Comparison of ENCODE assay signal across 8 cellular contexts in genomic region chr17:28227278-28228108, GRCh38.
A peak's percentile ranks its signal among the peaks of the same experiment; 100 is the strongest.
DNase-seq lines count a peak whose midpoint lies in the region; ATAC-seq and TF ChIP-seq lines count a peak whose summit lies in the region.

No MANE protein-coding gene starts in this region.

- H3K27me3 Mint-ChIP-seq in activated naive CD4-positive, alpha-beta T cell treated with anti-CD3 and anti-CD28 coated beads, Interleukin-2, amount 50 U/mL, for 24 hours: peaks cover 37% of the 10 kb centered on the region
- H3K27me3 Mint-ChIP-seq in progenitor cell of endocrine pancreas: peaks cover 30% of the 10 kb centered on the region

- no peaks in the 10 kb centered on the region for H3K36me3 ChIP-seq in GM06990 (ENCODE audit: control insufficient read depth, insufficient read depth, low read length)
- no peaks in the 10 kb centered on the region for H3K36me3 ChIP-seq in left ventricle myocardium inferior

- peak overlapping the region; percentile 79 for H3K4me3 Mint-ChIP-seq in activated naive CD4-positive, alpha-beta T cell treated with anti-CD3 and anti-CD28 coated beads, Interleukin-2, amount 50 U/mL, for 24 hours
- peak overlapping the region; percentile 86 for H3K4me3 Mint-ChIP-seq in progenitor cell of endocrine pancreas (ENCODE audit: low read depth)

- no peaks in the 10 kb centered on the region; the same call in none of the 2 replicates for H3K27me3 ChIP-seq in GM06990 (replicated peaks; ENCODE audit: control insufficient read depth, insufficient read depth, low read length)
- peaks cover 59% of the 10 kb centered on the region for H3K27me3 ChIP-seq in left ventricle myocardium inferior (ENCODE audit: low read depth)

- no peaks in the 10 kb centered on the region for H3K9me3 Mint-ChIP-seq in activated naive CD4-positive, alpha-beta T cell treated with anti-CD3 and anti-CD28 coated beads, Interleukin-2, amount 50 U/mL, for 24 hours
- peaks cover under 1% of the 10 kb centered on the region for H3K9me3 Mint-ChIP-seq in progenitor cell of endocrine pancreas (ENCODE audit: low read depth)

- intact Hi-C loops in left ventricle myocardium inferior (cut with micrococcal nuclease): no loop called here

- no peak for ATAC-seq in HG02610 (IDR thresholded peaks at IDR 0.05; ENCODE audit: unreplicated experiment)
- ATAC-seq in HG03571 (IDR thresholded peaks at IDR 0.05; ENCODE audit: unreplicated experiment): no peak

- H3K9me3 ChIP-seq in left ventricle myocardium inferior (replicated peaks): no peaks in the 10 kb centered on the region

- H3K4me1 ChIP-seq in left ventricle myocardium inferior: peaks cover 14% of the 10 kb centered on the region

- H3K27ac Mint-ChIP-seq in activated naive CD4-positive, alpha-beta T cell treated with anti-CD3 and anti-CD28 coated beads, Interleukin-2, amount 50 U/mL, for 24 hours: no peak overlapping the region
- peak overlapping the region; percentile 99 for H3K27ac Mint-ChIP-seq in progenitor cell of endocrine pancreas

- DNase-seq in GM06990 (ENCODE audit: extremely low read depth, insufficient read length) (peak; percentile 31), NCI-H2029 treated with DMSO at 0.1 percent for 48 hours (lab: John Stamatoyannopoulos, UW) (peak; percentile 61), left ventricle myocardium inferior (no peak), progenitor cell of endocrine pancreas (ENCODE audit: low spot score, unreplicated experiment) (peak; percentile 80), NCI-H524 (lab: John Stamatoyannopoulos, UW) (no peak)

- no peaks in the 10 kb centered on the region for H3K36me3 Mint-ChIP-seq in activated naive CD4-positive, alpha-beta T cell treated with anti-CD3 and anti-CD28 coated beads, Interleukin-2, amount 50 U/mL, for 24 hours
- peaks cover 3% of the 10 kb centered on the region for H3K36me3 Mint-ChIP-seq in progenitor cell of endocrine pancreas (ENCODE audit: insufficient read depth)

- H3K4me3 ChIP-seq in GM06990 (replicated peaks; ENCODE audit: low read depth, low read length) (peak overlapping the region; percentile 27), left ventricle myocardium inferior (peak overlapping the region; percentile 56)

- TF ChIP-seq CTCF in GM06990 (IDR thresholded peaks at IDR 0.05; ENCODE audit: insufficient read depth, low read length, poor library complexity, severe bottlenecking): no peak
- TF ChIP-seq CTCF in left ventricle myocardium inferior (IDR thresholded peaks at IDR 0.05; ENCODE audit: borderline replicate concordance): no peak
- no peak for TF ChIP-seq CTCF in progenitor cell of endocrine pancreas (IDR thresholded peaks at IDR 0.05; ENCODE audit: unreplicated experiment)

- peaks cover 10% of the 10 kb centered on the region for H3K4me1 Mint-ChIP-seq in activated naive CD4-positive, alpha-beta T cell treated with anti-CD3 and anti-CD28 coated beads, Interleukin-2, amount 50 U/mL, for 24 hours
- H3K4me1 Mint-ChIP-seq in progenitor cell of endocrine pancreas (ENCODE audit: low read depth): peaks cover 9% of the 10 kb centered on the region

- H3K27ac ChIP-seq in left ventricle myocardium inferior (replicated peaks): no peak overlapping the region

Comparison
In these comparisons a context has a peak if more than half of its experiments do, and no peak if none do; other contexts are left out.
1. DNase-seq: peak in GM06990 (single experiment), NCI-H2029 treated with DMSO at 0.1 percent for 48 hours (single experiment) and progenitor cell of endocrine pancreas (single experiment); none in left ventricle myocardium inferior (single experiment) and NCI-H524 (0 of 2).